In genomic region chr3:134249935-134250716, GRCh38 we compare ENCODE assay signal across 8 cellular contexts.
DNase-seq lines count a peak whose midpoint lies in the region; ATAC-seq and TF ChIP-seq lines count a peak whose summit lies in the region.

No MANE protein-coding gene starts in this region.

- peak; percentile 10 to 24 for DNase-seq in activated T-helper 1 cell treated with anti-CD3 and anti-CD28 coated beads, Interleukin-2, amount 50 U/mL, for 16 hours (ENCODE audit: low read depth in 1 of 2, low spot score in 1 of 2)
- peak; percentile 19 for DNase-seq in fibroblast of mammary gland (ENCODE audit: low read depth)
- peak in 40 of 49 donors; percentile 8 to 67 (median 38) for DNase-seq in substantia nigra (lab: John Stamatoyannopoulos, UW)

- peak overlapping the region; percentile 88 for H3K4me2 ChIP-seq in OCI-LY3 (ENCODE audit: low read length)

- peaks cover 59% of the 10 kb centered on the region for H3K4me1 Mint-ChIP-seq in nephron

- H3K27ac ChIP-seq in ACC112 (ENCODE audit: low read depth, low read length) (peak overlapping the region; percentile 72), OCI-LY3 (ENCODE audit: low read length) (no peak overlapping the region), substantia nigra (ENCODE audit: low read depth, low read length, poor library complexity, severe bottlenecking) (peak overlapping the region; percentile 80)

- no peak for TF ChIP-seq CTCF in OCI-LY3 (IDR thresholded peaks at IDR 0.05; ENCODE audit: low read depth, low read length)
- TF ChIP-seq CTCF in fibroblast of mammary gland (conservative IDR thresholded peaks at IDR 0.05; ENCODE audit: control insufficient read depth, insufficient read depth, low read depth, low read length): no peak
- no peak for TF ChIP-seq CTCF in nephron (IDR thresholded peaks at IDR 0.05; ENCODE audit: unreplicated experiment in 3 of 3)

- no peaks in the 10 kb centered on the region for H3K27me3 Mint-ChIP-seq in nephron (ENCODE audit: low read depth)

- H3K4me3 Mint-ChIP-seq in nephron: peak overlapping the region; percentile 89 to 96 (median 96)

- peaks cover 52% of the 10 kb centered on the region for H3K79me2 ChIP-seq in ACC112 (ENCODE audit: control insufficient read depth, insufficient read depth, low read length, unreplicated experiment)
- peaks cover 47% of the 10 kb centered on the region for H3K79me2 ChIP-seq in OCI-LY3 (ENCODE audit: low read length)

- H3K4me3 ChIP-seq in ACC112 (ENCODE audit: low read depth, low read length) (peak overlapping the region; percentile 96), OCI-LY3 (ENCODE audit: low read length) (peak overlapping the region; percentile 94), fibroblast of mammary gland (ENCODE audit: control insufficient read depth, low read depth, low read length) (peak overlapping the region; percentile 75)

- H4K20me1 ChIP-seq in OCI-LY3 (ENCODE audit: insufficient read depth, low read length): peaks cover 55% of the 10 kb centered on the region

- peak overlapping the region; percentile 73 for H3K9ac ChIP-seq in OCI-LY3 (ENCODE audit: low read length)

- H2AFZ ChIP-seq in ACC112 (ENCODE audit: low read length, unreplicated experiment) (peak overlapping the region; percentile 48), OCI-LY3 (ENCODE audit: low read depth, low read length) (no peak overlapping the region)

- ATAC-seq in GM18520 (IDR thresholded peaks at IDR 0.05; ENCODE audit: unreplicated experiment): peak; percentile 38
- ATAC-seq in HG03039 (IDR thresholded peaks at IDR 0.05; ENCODE audit: unreplicated experiment): peak; percentile 41

- H3K27me3 ChIP-seq in ACC112 (ENCODE audit: insufficient read depth, low read length) (no peaks in the 10 kb centered on the region), OCI-LY3 (ENCODE audit: low read depth, low read length) (peaks cover 34% of the 10 kb centered on the region)

- H3K4me1 ChIP-seq in ACC112 (ENCODE audit: control insufficient read depth, insufficient read depth, low read length, unreplicated experiment): peaks cover 18% of the 10 kb centered on the region
- peaks cover 26% of the 10 kb centered on the region for H3K4me1 ChIP-seq in OCI-LY3 (ENCODE audit: low read length)

- peaks cover 15% of the 10 kb centered on the region for H3K36me3 Mint-ChIP-seq in nephron (ENCODE audit: low read depth)

- no peaks in the 10 kb centered on the region for H3K36me3 ChIP-seq in ACC112 (ENCODE audit: insufficient read depth, low read length)
- H3K36me3 ChIP-seq in OCI-LY3 (replicated peaks; ENCODE audit: low read depth, low read length): no peaks in the 10 kb centered on the region

- H3K27ac Mint-ChIP-seq in nephron: peak overlapping the region; percentile 97 to 98 (median 97)

- no peaks in the 10 kb centered on the region for H3K9me3 ChIP-seq in OCI-LY3 (ENCODE audit: insufficient read depth, low read length)

- H3K9me3 Mint-ChIP-seq in nephron: no peaks in the 10 kb centered on the region
